8 cellular contexts compared by ENCODE assay signal in genomic region chr14:105249175-105250007, GRCh38. TPM values are rescaled to one million over a fixed set of nuclear protein-coding genes. Genes with fewer than 3 reads are reported as not detected.
DNase-seq lines count a peak whose midpoint lies in the region; ATAC-seq and TF ChIP-seq lines count a peak whose summit lies in the region.

No MANE protein-coding gene starts in this region.

- TF ChIP-seq CTCF in AG09309 (IDR thresholded peaks at IDR 0.05; ENCODE audit: control insufficient read depth, insufficient read depth, low read depth, low read length, missing control alignments), result no peak

- DNase-seq in AG09309 (ENCODE audit: low read depth) (no peak), NCI-H510A treated with DMSO at 0.1 percent for 48 hours (lab: John Stamatoyannopoulos, UW) (no peak), NCI-H187 (lab: John Stamatoyannopoulos, UW) (no peak), NCI-H1105 treated with DMSO at 0.1 percent for 48 hours (lab: John Stamatoyannopoulos, UW) (no peak)

- peak overlapping the region; percentile 73 to 87 (median 75) for H3K4me3 Mint-ChIP-seq in IgD-negative memory B cell

- no peaks in the 10 kb centered on the region for H3K9me3 ChIP-seq in mononuclear cell (ENCODE audit: low read depth, low read length)

- peaks cover 5% of the 10 kb centered on the region for H3K36me3 Mint-ChIP-seq in IgD-negative memory B cell

- H3K9me3 Mint-ChIP-seq in IgD-negative memory B cell, result no peaks in the 10 kb centered on the region

- H3K4me1 Mint-ChIP-seq in IgD-negative memory B cell, result peaks cover 10 to 16% (median 15%) of the 10 kb centered on the region in 3 donors

- peak overlapping the region; percentile 32 for H3K4me3 ChIP-seq in AG09309 (ENCODE audit: control insufficient read depth, low read depth, low read length)
- peak overlapping the region; percentile 4 for H3K4me3 ChIP-seq in mononuclear cell (ENCODE audit: low read length)

- H3K27me3 Mint-ChIP-seq in IgD-negative memory B cell, result no peaks in the 10 kb centered on the region

- peak overlapping the region; percentile 47 for H3K27ac ChIP-seq in cingulate gyrus (ENCODE audit: low read depth, low read length)

- H3K27me3 ChIP-seq in mononuclear cell (ENCODE audit: insufficient read depth, low read length), result no peaks in the 10 kb centered on the region

- ATAC-seq in GM19023 (IDR thresholded peaks at IDR 0.05; ENCODE audit: unreplicated experiment), result no peak

- H3K27ac Mint-ChIP-seq in IgD-negative memory B cell, result peak overlapping the region in 2 of 3 donors; percentile 31 to 64

- H3K4me1 ChIP-seq in mononuclear cell (ENCODE audit: insufficient read depth, low read length), result peaks cover 17% of the 10 kb centered on the region

RNA-seq across cellular contexts. Expression of gene BTBD6, which starts 1.1 kb away (rescaled TPM):
- polyA plus RNA-seq in IgD-negative memory B cell, result 2.3 TPM
- 25.4 TPM for total RNA-seq in mononuclear cell

RNA-seq across cellular contexts. Expression of gene BRF1, which starts 51.4 kb away (rescaled TPM):
- 8.4 TPM for polyA plus RNA-seq in IgD-negative memory B cell
- total RNA-seq in mononuclear cell, result 39.7 TPM
